In genomic region chr11:68808787-68809186, GRCh38 we compare ENCODE assay signal across 38 cellular contexts. TPM values are rescaled to one million over a fixed set of nuclear protein-coding genes. Genes with fewer than 3 reads are reported as not detected.
"Had no signal": no experiment of that assay in that cellular context is flagged by ENCODE, and none has a peak within 500 bp of the region (broad histone marks: within the 10 kb centered on the region; RNA-seq: fewer than 3 reads in every experiment).

No MANE protein-coding gene starts in this region.

- H3K27me3 ChIP-seq: adrenal gland, ascending aorta, cardiac muscle cell had no signal

- H3K27ac ChIP-seq: cardiac muscle cell had no signal

- ATAC-seq: activated CD4-positive, alpha-beta T cell treated with anti-CD3 and anti-CD28 coated beads for 36 hours; activated CD4-positive, CD25-positive, alpha-beta regulatory T cell treated with anti-CD3 and anti-CD28 coated beads, Interleukin-2, amount 50 U/mL, for 24 hours; activated CD8-positive, alpha-beta memory T cell treated with anti-CD3 and anti-CD28 coated beads, Interleukin-2, amount 10 ng/mL, durations not matched to agents 7 days and 5 days; activated CD8-positive, alpha-beta T cell treated with anti-CD3 and anti-CD28 coated beads, Interleukin-2, amount 10 ng/mL, durations not matched to agents 7 days and 5 days; activated naive CD4-positive, alpha-beta T cell treated with anti-CD3 and anti-CD28 coated beads, Interleukin-2, amount 50 U/mL, for 72 hours had no signal

- H3K4me3 ChIP-seq: adrenal gland, ascending aorta, cardiac muscle cell had no signal

- H3K27ac Mint-ChIP-seq: activated CD4-positive, alpha-beta memory T cell treated with anti-CD3 and anti-CD28 coated beads, Interleukin-2, amount 10 ng/mL, durations not matched to agents 7 days and 5 days; activated CD4-positive, alpha-beta T cell treated with anti-CD3 and anti-CD28 coated beads for 36 hours; activated CD4-positive, alpha-beta T cell treated with anti-CD3 and anti-CD28 coated beads, Interleukin-2, amount 10 ng/mL, durations not matched to agents 7 days and 5 days; activated CD8-positive, alpha-beta memory T cell treated with anti-CD3 and anti-CD28 coated beads, Interleukin-2, amount 10 ng/mL, durations not matched to agents 7 days and 5 days; activated CD8-positive, alpha-beta T cell treated with anti-CD3 and anti-CD28 coated beads, Interleukin-2, amount 10 ng/mL, durations not matched to agents 7 days and 5 days; activated naive CD4-positive, alpha-beta T cell treated with anti-CD3 and anti-CD28 coated beads for 36 hours; activated T-cell treated with anti-CD3 and anti-CD28 coated beads, Interleukin-2, amount 50 U/mL, for 24 hours; activated T-helper 2 cell treated with anti-CD3 and anti-CD28 coated beads, Interferon-gamma antibody, Interleukin-2, Interleukin-4, amounts not matched to agents 10 μg/mL and 5 μg/mL and 100 μg/mL, durations not matched to agents 14 hours and 24 hours and 36 hours; T-helper 1 cell treated with Interleukin-12 subunit alpha and Interleukin-12 subunit beta and Interleukin-4 antibody, amounts not matched to agents 30 μg/mL and 1 μg/mL, for 36 hours; T-helper 2 cell treated with Interferon-gamma antibody and Interleukin-4, amounts not matched to agents 5 μg/mL and 100 μg/mL, for 36 hours had no signal

- H3K4me1 Mint-ChIP-seq: activated CD4-positive, alpha-beta memory T cell treated with anti-CD3 and anti-CD28 coated beads, Interleukin-2, amount 10 ng/mL, durations not matched to agents 7 days and 5 days; activated CD4-positive, alpha-beta T cell treated with anti-CD3 and anti-CD28 coated beads for 36 hours; activated CD4-positive, alpha-beta T cell treated with anti-CD3 and anti-CD28 coated beads, Interleukin-2, amount 10 ng/mL, durations not matched to agents 7 days and 5 days; activated CD8-positive, alpha-beta memory T cell treated with anti-CD3 and anti-CD28 coated beads, Interleukin-2, amount 10 ng/mL, durations not matched to agents 7 days and 5 days; activated naive CD8-positive, alpha-beta T cell treated with anti-CD3 and anti-CD28 coated beads for 36 hours; central memory CD8-positive, alpha-beta T cell had no signal

- FAIRE-seq: bronchial epithelial cell, TTC549 had no signal

- H3K9me3 ChIP-seq: adrenal gland, ascending aorta had no signal

- H3K4me3 Mint-ChIP-seq: activated CD4-positive, alpha-beta memory T cell treated with anti-CD3 and anti-CD28 coated beads, Interleukin-2, amount 10 ng/mL, durations not matched to agents 7 days and 5 days; activated CD4-positive, alpha-beta T cell treated with anti-CD3 and anti-CD28 coated beads for 36 hours; activated CD4-positive, alpha-beta T cell treated with anti-CD3 and anti-CD28 coated beads, Interleukin-2, amount 10 ng/mL, durations not matched to agents 7 days and 5 days; activated CD8-positive, alpha-beta memory T cell treated with anti-CD3 and anti-CD28 coated beads, Interleukin-2, amount 10 ng/mL, durations not matched to agents 7 days and 5 days; activated CD8-positive, alpha-beta T cell treated with anti-CD3 and anti-CD28 coated beads, Interleukin-2, amount 10 ng/mL, durations not matched to agents 7 days and 5 days; activated naive CD4-positive, alpha-beta T cell treated with anti-CD3 and anti-CD28 coated beads for 36 hours; activated naive CD8-positive, alpha-beta T cell treated with anti-CD3 and anti-CD28 coated beads for 36 hours; activated T-cell treated with anti-CD3 and anti-CD28 coated beads, Interleukin-2, amount 50 U/mL, for 24 hours; brain; central memory CD8-positive, alpha-beta T cell; T-helper 1 cell treated with Interleukin-12 subunit alpha and Interleukin-12 subunit beta and Interleukin-4 antibody, amounts not matched to agents 30 μg/mL and 1 μg/mL, for 36 hours; T-helper 2 cell treated with Interferon-gamma antibody and Interleukin-4, amounts not matched to agents 5 μg/mL and 100 μg/mL, for 36 hours had no signal

- DNase-seq: activated CD4-positive, alpha-beta memory T cell treated with anti-CD3 and anti-CD28 coated beads, Interleukin-2, amount 10 ng/mL, durations not matched to agents 7 days and 5 days; activated CD4-positive, alpha-beta T cell treated with anti-CD3 and anti-CD28 coated beads for 1 hour; activated CD4-positive, alpha-beta T cell treated with anti-CD3 and anti-CD28 coated beads for 36 hours; activated CD4-positive, alpha-beta T cell treated with anti-CD3 and anti-CD28 coated beads for 48 hours; activated CD4-positive, alpha-beta T cell treated with anti-CD3 and anti-CD28 coated beads, Interleukin-2, amount 10 ng/mL, durations not matched to agents 7 days and 5 days; activated CD4-positive, alpha-beta T cell treated with anti-CD3 and anti-CD28 coated beads, Interleukin-2, amount 50 U/mL, for 48 hours; activated CD4-positive, CD25-positive, alpha-beta regulatory T cell; activated CD8-positive, alpha-beta memory T cell treated with anti-CD3 and anti-CD28 coated beads for 24 hours; activated CD8-positive, alpha-beta memory T cell treated with anti-CD3 and anti-CD28 coated beads, Interleukin-2, amount 10 ng/mL, durations not matched to agents 7 days and 5 days; activated CD8-positive, alpha-beta memory T cell treated with anti-CD3 and anti-CD28 coated beads, Interleukin-2, amount 50 U/mL, for 48 hours; activated CD8-positive, alpha-beta T cell treated with anti-CD3 and anti-CD28 coated beads, Interleukin-2, amount 10 ng/mL, durations not matched to agents 7 days and 5 days; activated effector memory CD4-positive, alpha-beta T cell treated with anti-CD3 and anti-CD28 coated beads, Interleukin-2, amount 50 U/mL, for 16 hours; activated gamma-delta T cell treated with Interleukin-2 at 50 U/mL for 16 hours; activated naive CD4-positive, alpha-beta T cell; activated naive CD4-positive, alpha-beta T cell treated with anti-CD3 and anti-CD28 coated beads for 36 hours; activated naive CD4-positive, alpha-beta T cell treated with anti-CD3 and anti-CD28 coated beads, Interleukin-2, amount 50 U/mL, for 16 hours; activated naive CD8-positive, alpha-beta T cell treated with anti-CD3 and anti-CD28 coated beads for 36 hours; activated T-cell treated with anti-CD3 and anti-CD28 coated beads, Interleukin-2, amount 50 U/mL, for 24 hours; activated T-cell treated with anti-CD3 and anti-CD28 coated beads, Interleukin-2, amount 50 U/mL, for 48 hours; adrenal gland; amygdala; anterior cingulate cortex; caudate nucleus; cerebellar nuclear complex; T-helper 1 cell; T-helper 2 cell; T-helper 9 cell had no signal

- H3K9me3 Mint-ChIP-seq: activated CD4-positive, alpha-beta memory T cell treated with anti-CD3 and anti-CD28 coated beads, Interleukin-2, amount 10 ng/mL, durations not matched to agents 7 days and 5 days; activated CD4-positive, alpha-beta T cell treated with anti-CD3 and anti-CD28 coated beads, Interleukin-2, amount 10 ng/mL, durations not matched to agents 7 days and 5 days; activated naive CD4-positive, alpha-beta T cell treated with anti-CD3 and anti-CD28 coated beads for 36 hours; activated naive CD4-positive, alpha-beta T cell treated with anti-CD3 and anti-CD28 coated beads, Interleukin-2, amount 50 U/mL, for 72 hours; activated naive CD8-positive, alpha-beta T cell treated with anti-CD3 and anti-CD28 coated beads for 36 hours; activated T-cell treated with anti-CD3 and anti-CD28 coated beads, Interleukin-2, amount 50 U/mL, for 24 hours; activated T-helper 2 cell treated with anti-CD3 and anti-CD28 coated beads, Interferon-gamma antibody, Interleukin-2, Interleukin-4, amounts not matched to agents 10 μg/mL and 5 μg/mL and 100 μg/mL, durations not matched to agents 14 hours and 24 hours and 36 hours; brain; central memory CD8-positive, alpha-beta T cell; T-helper 1 cell treated with Interleukin-12 subunit alpha and Interleukin-12 subunit beta and Interleukin-4 antibody, amounts not matched to agents 30 μg/mL and 1 μg/mL, for 36 hours; T-helper 2 cell treated with Interferon-gamma antibody and Interleukin-4, amounts not matched to agents 5 μg/mL and 100 μg/mL, for 36 hours had no signal

- H3K36me3 Mint-ChIP-seq: activated naive CD4-positive, alpha-beta T cell treated with anti-CD3 and anti-CD28 coated beads, Interleukin-2, amount 50 U/mL, for 72 hours; activated naive CD8-positive, alpha-beta T cell treated with anti-CD3 and anti-CD28 coated beads for 36 hours; brain had no signal

- H3K36me3 ChIP-seq: cardiac muscle cell had no signal

- H3K27me3 Mint-ChIP-seq: activated CD4-positive, alpha-beta memory T cell treated with anti-CD3 and anti-CD28 coated beads, Interleukin-2, amount 10 ng/mL, durations not matched to agents 7 days and 5 days; activated CD4-positive, alpha-beta T cell treated with anti-CD3 and anti-CD28 coated beads for 36 hours; activated CD4-positive, alpha-beta T cell treated with anti-CD3 and anti-CD28 coated beads, Interleukin-2, amount 10 ng/mL, durations not matched to agents 7 days and 5 days; activated CD8-positive, alpha-beta memory T cell treated with anti-CD3 and anti-CD28 coated beads, Interleukin-2, amount 10 ng/mL, durations not matched to agents 7 days and 5 days; activated naive CD8-positive, alpha-beta T cell treated with anti-CD3 and anti-CD28 coated beads for 36 hours; activated T-cell treated with anti-CD3 and anti-CD28 coated beads, Interleukin-2, amount 50 U/mL, for 24 hours; brain; central memory CD8-positive, alpha-beta T cell had no signal

RNA-seq across cellular contexts. Expression of gene TESMIN, which starts 57.5 kb away (rescaled TPM):
- total RNA-seq: ascending aorta had no signal
